Comparison of ENCODE assay signal across 15 cellular contexts in genomic region chr9:6549106-6549505, GRCh38.
DNase-seq lines count a peak whose midpoint lies in the region; ATAC-seq lines count a peak whose summit lies in the region.
"Had no signal": no experiment of that assay in that cellular context is flagged by ENCODE, and none has a peak within 500 bp of the region (broad histone marks: within the 10 kb centered on the region; RNA-seq: fewer than 3 reads in every experiment).

No MANE protein-coding gene starts in this region.

- peak overlapping the region; percentile 11 for H2BK120ac ChIP-seq in mesenchymal stem cell (ENCODE audit: low read depth, low read length)

- H2BK15ac ChIP-seq in mesenchymal stem cell (ENCODE audit: low read depth, poor library complexity, severe bottlenecking): no peak overlapping the region

- H2AK5ac ChIP-seq in mesenchymal stem cell (ENCODE audit: low read length, severe bottlenecking): no peak overlapping the region

- no peak overlapping the region for H2BK12ac ChIP-seq in mesenchymal stem cell (ENCODE audit: low read length in 2 of 2)

- no peak overlapping the region for H3K9ac ChIP-seq in mesenchymal stem cell (ENCODE audit: low read length)

- no peaks in the 10 kb centered on the region for H3K9me3 ChIP-seq in mesenchymal stem cell (ENCODE audit: control insufficient read depth, low read length)
- H3K9me3 ChIP-seq: ovary had no signal

- H3K23ac ChIP-seq in mesenchymal stem cell (ENCODE audit: low read length in 2 of 2): no peak overlapping the region

- H3K14ac ChIP-seq in mesenchymal stem cell (ENCODE audit: low read length in 2 of 2): peak overlapping the region in 1 of 2 experiments; percentile 18

- H4K91ac ChIP-seq in mesenchymal stem cell (ENCODE audit: low read length): no peak overlapping the region

- peaks cover 11% of the 10 kb centered on the region for H3K4me1 ChIP-seq in mesenchymal stem cell (ENCODE audit: control insufficient read depth, insufficient read depth, low read depth, low read length)

- DNase-seq in DMS79 (lab: John Stamatoyannopoulos, UW): peak; percentile 31
- DNase-seq in NCI-H1417 treated with DMSO at 0.1 percent for 48 hours (lab: John Stamatoyannopoulos, UW): peak; percentile 22
- DNase-seq in NCI-H748 treated with DMSO at 0.1 percent for 48 hours (lab: John Stamatoyannopoulos, UW): peak; percentile 83
- no peak for DNase-seq in mesenchymal stem cell
- DNase-seq in NCI-H1930 (lab: John Stamatoyannopoulos, UW): no peak
- DNase-seq in stimulated activated CD4-positive, alpha-beta T cell treated with anti-CD3 and anti-CD28 coated beads, Interleukin-15, amount 100 ng/mL, for 24 hours: no peak
- DNase-seq: activated B cell treated with CpG ODN at 0.5 μM for 24 hours; activated effector memory CD4-positive, alpha-beta T cell treated with Interleukin-2 at 50 U/mL for 16 hours; kidney glomerular epithelial cell; ovary; T-helper 17 cell had no signal

- no peaks in the 10 kb centered on the region for H3K79me1 ChIP-seq in mesenchymal stem cell (replicated peaks; ENCODE audit: low read length, poor library complexity, severe bottlenecking)

- no peak overlapping the region for H3K4me2 ChIP-seq in mesenchymal stem cell (ENCODE audit: low read length, poor library complexity, severe bottlenecking)

- no peak overlapping the region for H3K18ac ChIP-seq in mesenchymal stem cell (ENCODE audit: low read depth in 1 of 2, low read length in 2 of 2)

- H2AFZ ChIP-seq in mesenchymal stem cell (ENCODE audit: low read depth, low read length): no peak overlapping the region

- no peak overlapping the region for H3K4me3 ChIP-seq in mesenchymal stem cell (ENCODE audit: insufficient read depth in 1 of 2, low read depth in 1 of 2, low read length in 2 of 2)
- H3K4me3 ChIP-seq: ovary, skin epidermis had no signal

- no peaks in the 10 kb centered on the region for H3K36me3 ChIP-seq in mesenchymal stem cell (ENCODE audit: control insufficient read depth in 1 of 2, insufficient read depth in 2 of 2, low read depth in 1 of 2, low read length in 2 of 2)
- H3K36me3 ChIP-seq: ovary had no signal

- H3K27ac ChIP-seq in mesenchymal stem cell (ENCODE audit: low read length, poor library complexity, severe bottlenecking): no peak overlapping the region
- H3K27ac ChIP-seq: ovary, skin epidermis had no signal

- ATAC-seq in GM18907 (IDR thresholded peaks at IDR 0.05; ENCODE audit: unreplicated experiment): no peak
- ATAC-seq in GM19397 (IDR thresholded peaks at IDR 0.05; ENCODE audit: unreplicated experiment): no peak
- ATAC-seq: HepG2, T-helper 17 cell had no signal

- H4K8ac ChIP-seq in mesenchymal stem cell (ENCODE audit: low read length): no peak overlapping the region

- H3K27me3 ChIP-seq in mesenchymal stem cell (ENCODE audit: control insufficient read depth in 1 of 2, insufficient read depth in 1 of 2, low read length in 2 of 2): no peaks in the 10 kb centered on the region
- H3K27me3 ChIP-seq: ovary had no signal

- no peak overlapping the region for H2BK5ac ChIP-seq in mesenchymal stem cell (ENCODE audit: low read depth, low read length, poor library complexity, severe bottlenecking)

- WGBS in mesenchymal stem cell: 81% methylated on average over 7 of the region's 7 CpGs

- H3K4ac ChIP-seq in mesenchymal stem cell (ENCODE audit: low read depth in 1 of 2, low read length in 2 of 2): no peak overlapping the region

Comparison
In these comparisons a context has a peak if more than half of its experiments do, and no peak if none do; other contexts are left out.
1. DNase-seq: peak in DMS79 (single experiment), NCI-H1417 treated with DMSO at 0.1 percent for 48 hours (single experiment) and NCI-H748 treated with DMSO at 0.1 percent for 48 hours (single experiment); none in mesenchymal stem cell (single experiment), NCI-H1930 (0 of 2) and stimulated activated CD4-positive, alpha-beta T cell treated with anti-CD3 and anti-CD28 coated beads, Interleukin-15, amount 100 ng/mL, for 24 hours (single experiment).